In genomic region chr5:31607546-31607945, GRCh38 we compare ENCODE assay signal across 7 cellular contexts.
"Had no signal": no experiment of that assay in that cellular context is flagged by ENCODE, and none has a peak within 500 bp of the region (broad histone marks: within the 10 kb centered on the region; RNA-seq: fewer than 3 reads in every experiment).

No MANE protein-coding gene starts in this region.

- ATAC-seq: HepG2, K562 had no signal

- H3K4me2 ChIP-seq: KMS-11 had no signal

- H3K4me3 ChIP-seq: K562 had no signal

- FAIRE-seq: HepG2, K562 had no signal

- DNase-seq: IMR-90, KBM-7, KG1 had no signal

- H3K27ac ChIP-seq: HL-60, KMS-11 had no signal
